Comparison of ENCODE assay signal across 1 cellular context in genomic region chr6:143450453-143451362, GRCh38.
TF ChIP-seq lines count a peak whose summit lies in the region.

TSS of gene ADAT2 (minus strand) at chr6:143450695. CDS start at chr6:143450658, 37 bp downstream.
A gene with protein sequence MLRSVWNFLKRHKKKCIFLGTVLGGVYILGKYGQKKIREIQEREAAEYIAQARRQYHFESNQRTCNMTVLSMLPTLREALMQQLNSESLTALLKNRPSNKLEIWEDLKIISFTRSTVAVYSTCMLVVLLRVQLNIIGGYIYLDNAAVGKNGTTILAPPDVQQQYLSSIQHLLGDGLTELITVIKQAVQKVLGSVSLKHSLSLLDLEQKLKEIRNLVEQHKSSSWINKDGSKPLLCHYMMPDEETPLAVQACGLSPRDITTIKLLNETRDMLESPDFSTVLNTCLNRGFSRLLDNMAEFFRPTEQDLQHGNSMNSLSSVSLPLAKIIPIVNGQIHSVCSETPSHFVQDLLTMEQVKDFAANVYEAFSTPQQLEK (plus strand): TSS chr6:143450805. CDS start chr6:143451043, 238 bp downstream.

TF ChIP-seq in HepG2, 621 proteins besides CTCF, POLR2A, EP300 and RAD21 (continued from another document and continues in another):
- TF ChIP-seq PBX3 (CRISPR knock-in tag; IDR thresholded peaks at IDR 0.05; ENCODE audit: borderline replicate concordance), result no peak; the same call in 1 of the 2 replicates
- TF ChIP-seq, protein P1, sequence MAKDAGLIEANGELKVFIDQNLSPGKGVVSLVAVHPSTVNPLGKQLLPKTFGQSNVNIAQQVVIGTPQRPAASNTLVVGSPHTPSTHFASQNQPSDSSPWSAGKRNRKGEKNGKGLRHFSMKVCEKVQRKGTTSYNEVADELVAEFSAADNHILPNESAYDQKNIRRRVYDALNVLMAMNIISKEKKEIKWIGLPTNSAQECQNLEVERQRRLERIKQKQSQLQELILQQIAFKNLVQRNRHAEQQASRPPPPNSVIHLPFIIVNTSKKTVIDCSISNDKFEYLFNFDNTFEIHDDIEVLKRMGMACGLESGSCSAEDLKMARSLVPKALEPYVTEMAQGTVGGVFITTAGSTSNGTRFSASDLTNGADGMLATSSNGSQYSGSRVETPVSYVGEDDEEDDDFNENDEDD (CRISPR knock-in tag; IDR thresholded peaks at IDR 0.05; ENCODE audit: borderline replicate concordance), result peak; percentile 94
- TF ChIP-seq, protein P2, sequence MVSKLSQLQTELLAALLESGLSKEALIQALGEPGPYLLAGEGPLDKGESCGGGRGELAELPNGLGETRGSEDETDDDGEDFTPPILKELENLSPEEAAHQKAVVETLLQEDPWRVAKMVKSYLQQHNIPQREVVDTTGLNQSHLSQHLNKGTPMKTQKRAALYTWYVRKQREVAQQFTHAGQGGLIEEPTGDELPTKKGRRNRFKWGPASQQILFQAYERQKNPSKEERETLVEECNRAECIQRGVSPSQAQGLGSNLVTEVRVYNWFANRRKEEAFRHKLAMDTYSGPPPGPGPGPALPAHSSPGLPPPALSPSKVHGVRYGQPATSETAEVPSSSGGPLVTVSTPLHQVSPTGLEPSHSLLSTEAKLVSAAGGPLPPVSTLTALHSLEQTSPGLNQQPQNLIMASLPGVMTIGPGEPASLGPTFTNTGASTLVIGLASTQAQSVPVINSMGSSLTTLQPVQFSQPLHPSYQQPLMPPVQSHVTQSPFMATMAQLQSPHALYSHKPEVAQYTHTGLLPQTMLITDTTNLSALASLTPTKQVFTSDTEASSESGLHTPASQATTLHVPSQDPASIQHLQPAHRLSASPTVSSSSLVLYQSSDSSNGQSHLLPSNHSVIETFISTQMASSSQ (IDR thresholded peaks at IDR 0.05; ENCODE audit: low read depth), result peak; percentile 77
- TF ChIP-seq, protein P2 (CRISPR knock-in tag; IDR thresholded peaks at IDR 0.05; ENCODE audit: borderline replicate concordance), result peak; percentile 89; the same call in 1 of the 2 replicates
- TF ChIP-seq SP4 (CRISPR knock-in tag; IDR thresholded peaks at IDR 0.05), result peak; percentile 97
- no peak; the same call in 1 of the 2 replicates for TF ChIP-seq TSC22D2 (CRISPR knock-in tag; IDR thresholded peaks at IDR 0.05; ENCODE audit: borderline replicate concordance)
- TF ChIP-seq ZNF10 (CRISPR knock-in tag; IDR thresholded peaks at IDR 0.05; ENCODE audit: borderline replicate concordance, low read depth), result no peak
- TF ChIP-seq PRDM10 (CRISPR knock-in tag; IDR thresholded peaks at IDR 0.05; ENCODE audit: low read depth), result peak; percentile 79; the same call in 1 of the 2 replicates
- TF ChIP-seq ZNF83 (CRISPR knock-in tag; IDR thresholded peaks at IDR 0.05; ENCODE audit: borderline replicate concordance), result no peak
- peak; percentile 98 for TF ChIP-seq ZNF503 (CRISPR knock-in tag; IDR thresholded peaks at IDR 0.05)
- TF ChIP-seq IRF2 (CRISPR knock-in tag; IDR thresholded peaks at IDR 0.05), result peak; percentile 100
- TF ChIP-seq DPF2 (CRISPR knock-in tag; IDR thresholded peaks at IDR 0.05; ENCODE audit: borderline replicate concordance, low read depth), result no peak
- TF ChIP-seq HMGA1 (CRISPR knock-in tag; conservative IDR thresholded peaks at IDR 0.05), result no peak
- peak; percentile 93; the same call in 1 of the 2 replicates for TF ChIP-seq FOXJ3 (CRISPR knock-in tag; IDR thresholded peaks at IDR 0.05; ENCODE audit: borderline replicate concordance)
- peak; percentile 64; the same call in 1 of the 2 replicates for TF ChIP-seq KDM1A (CRISPR knock-in tag; IDR thresholded peaks at IDR 0.05)
- TF ChIP-seq, protein P3, sequence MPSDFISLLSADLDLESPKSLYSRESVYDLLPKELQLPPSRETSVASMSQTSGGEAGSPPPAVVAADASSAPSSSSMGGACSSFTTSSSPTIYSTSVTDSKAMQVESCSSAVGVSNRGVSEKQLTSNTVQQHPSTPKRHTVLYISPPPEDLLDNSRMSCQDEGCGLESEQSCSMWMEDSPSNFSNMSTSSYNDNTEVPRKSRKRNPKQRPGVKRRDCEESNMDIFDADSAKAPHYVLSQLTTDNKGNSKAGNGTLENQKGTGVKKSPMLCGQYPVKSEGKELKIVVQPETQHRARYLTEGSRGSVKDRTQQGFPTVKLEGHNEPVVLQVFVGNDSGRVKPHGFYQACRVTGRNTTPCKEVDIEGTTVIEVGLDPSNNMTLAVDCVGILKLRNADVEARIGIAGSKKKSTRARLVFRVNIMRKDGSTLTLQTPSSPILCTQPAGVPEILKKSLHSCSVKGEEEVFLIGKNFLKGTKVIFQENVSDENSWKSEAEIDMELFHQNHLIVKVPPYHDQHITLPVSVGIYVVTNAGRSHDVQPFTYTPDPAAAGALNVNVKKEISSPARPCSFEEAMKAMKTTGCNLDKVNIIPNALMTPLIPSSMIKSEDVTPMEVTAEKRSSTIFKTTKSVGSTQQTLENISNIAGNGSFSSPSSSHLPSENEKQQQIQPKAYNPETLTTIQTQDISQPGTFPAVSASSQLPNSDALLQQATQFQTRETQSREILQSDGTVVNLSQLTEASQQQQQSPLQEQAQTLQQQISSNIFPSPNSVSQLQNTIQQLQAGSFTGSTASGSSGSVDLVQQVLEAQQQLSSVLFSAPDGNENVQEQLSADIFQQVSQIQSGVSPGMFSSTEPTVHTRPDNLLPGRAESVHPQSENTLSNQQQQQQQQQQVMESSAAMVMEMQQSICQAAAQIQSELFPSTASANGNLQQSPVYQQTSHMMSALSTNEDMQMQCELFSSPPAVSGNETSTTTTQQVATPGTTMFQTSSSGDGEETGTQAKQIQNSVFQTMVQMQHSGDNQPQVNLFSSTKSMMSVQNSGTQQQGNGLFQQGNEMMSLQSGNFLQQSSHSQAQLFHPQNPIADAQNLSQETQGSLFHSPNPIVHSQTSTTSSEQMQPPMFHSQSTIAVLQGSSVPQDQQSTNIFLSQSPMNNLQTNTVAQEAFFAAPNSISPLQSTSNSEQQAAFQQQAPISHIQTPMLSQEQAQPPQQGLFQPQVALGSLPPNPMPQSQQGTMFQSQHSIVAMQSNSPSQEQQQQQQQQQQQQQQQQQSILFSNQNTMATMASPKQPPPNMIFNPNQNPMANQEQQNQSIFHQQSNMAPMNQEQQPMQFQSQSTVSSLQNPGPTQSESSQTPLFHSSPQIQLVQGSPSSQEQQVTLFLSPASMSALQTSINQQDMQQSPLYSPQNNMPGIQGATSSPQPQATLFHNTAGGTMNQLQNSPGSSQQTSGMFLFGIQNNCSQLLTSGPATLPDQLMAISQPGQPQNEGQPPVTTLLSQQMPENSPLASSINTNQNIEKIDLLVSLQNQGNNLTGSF (CRISPR knock-in tag; IDR thresholded peaks at IDR 0.05), result 0 out of 2 replicates have a peak, but pooled peaks have one; percentile 55
- TF ChIP-seq ZNF317 (CRISPR knock-in tag; IDR thresholded peaks at IDR 0.05), result peak; percentile 86
- TF ChIP-seq KLF9 (CRISPR knock-in tag; IDR thresholded peaks at IDR 0.05; ENCODE audit: low read depth), result peak; percentile 98
- TF ChIP-seq, protein P4, sequence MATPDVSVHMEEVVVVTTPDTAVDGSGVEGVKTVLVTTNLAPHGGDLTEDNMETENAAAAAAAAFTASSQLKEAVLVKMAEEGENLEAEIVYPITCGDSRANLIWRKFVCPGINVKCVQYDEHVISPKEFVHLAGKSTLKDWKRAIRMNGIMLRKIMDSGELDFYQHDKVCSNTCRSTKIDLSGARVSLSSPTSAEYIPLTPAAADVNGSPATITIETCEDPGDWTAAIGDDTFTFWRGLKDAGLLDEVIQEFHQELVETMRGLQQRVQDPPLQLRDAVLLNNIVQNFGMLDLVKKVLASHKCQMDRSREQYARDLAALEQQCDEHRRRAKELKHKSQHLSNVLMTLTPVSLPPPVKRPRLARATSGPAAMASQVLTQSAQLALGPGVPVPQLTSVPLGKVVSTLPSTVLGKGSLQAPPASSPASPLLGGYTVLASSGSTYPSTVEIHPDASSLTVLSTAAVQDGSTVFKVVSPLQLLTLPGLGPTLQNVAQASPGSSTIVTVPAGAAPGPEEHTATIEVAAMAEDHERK (CRISPR knock-in tag; IDR thresholded peaks at IDR 0.05; ENCODE audit: low read depth), result peak; percentile 89
- no peak for TF ChIP-seq TCF12 (IDR thresholded peaks at IDR 0.05)
- TF ChIP-seq TCF12 (CRISPR knock-in tag; IDR thresholded peaks at IDR 0.05), result no peak
- peak; percentile 91 for TF ChIP-seq ZNF841 (CRISPR knock-in tag; IDR thresholded peaks at IDR 0.05; ENCODE audit: borderline replicate concordance)
- peak; percentile 95 for TF ChIP-seq ZNF160 (CRISPR knock-in tag; IDR thresholded peaks at IDR 0.05)
- peak; percentile 76; the same call in 1 of the 2 replicates for TF ChIP-seq ZNF224 (CRISPR knock-in tag; IDR thresholded peaks at IDR 0.05)
- TF ChIP-seq SSRP1 (CRISPR knock-in tag; IDR thresholded peaks at IDR 0.05), result no peak
- TF ChIP-seq IKZF1 (IDR thresholded peaks at IDR 0.05), result no peak
- TF ChIP-seq FOXP4 (CRISPR knock-in tag; IDR thresholded peaks at IDR 0.05), result peak; percentile 85
- peak; percentile 71; the same call in 1 of the 2 replicates for TF ChIP-seq ZNF790 (CRISPR knock-in tag; IDR thresholded peaks at IDR 0.05; ENCODE audit: borderline replicate concordance)
- TF ChIP-seq, protein P5, sequence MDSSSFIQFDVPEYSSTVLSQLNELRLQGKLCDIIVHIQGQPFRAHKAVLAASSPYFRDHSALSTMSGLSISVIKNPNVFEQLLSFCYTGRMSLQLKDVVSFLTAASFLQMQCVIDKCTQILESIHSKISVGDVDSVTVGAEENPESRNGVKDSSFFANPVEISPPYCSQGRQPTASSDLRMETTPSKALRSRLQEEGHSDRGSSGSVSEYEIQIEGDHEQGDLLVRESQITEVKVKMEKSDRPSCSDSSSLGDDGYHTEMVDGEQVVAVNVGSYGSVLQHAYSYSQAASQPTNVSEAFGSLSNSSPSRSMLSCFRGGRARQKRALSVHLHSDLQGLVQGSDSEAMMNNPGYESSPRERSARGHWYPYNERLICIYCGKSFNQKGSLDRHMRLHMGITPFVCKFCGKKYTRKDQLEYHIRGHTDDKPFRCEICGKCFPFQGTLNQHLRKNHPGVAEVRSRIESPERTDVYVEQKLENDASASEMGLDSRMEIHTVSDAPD (CRISPR knock-in tag; IDR thresholded peaks at IDR 0.05), result peak; percentile 96
